ENCODE assay signal across 13 cellular contexts in the genomic region with DNA sequence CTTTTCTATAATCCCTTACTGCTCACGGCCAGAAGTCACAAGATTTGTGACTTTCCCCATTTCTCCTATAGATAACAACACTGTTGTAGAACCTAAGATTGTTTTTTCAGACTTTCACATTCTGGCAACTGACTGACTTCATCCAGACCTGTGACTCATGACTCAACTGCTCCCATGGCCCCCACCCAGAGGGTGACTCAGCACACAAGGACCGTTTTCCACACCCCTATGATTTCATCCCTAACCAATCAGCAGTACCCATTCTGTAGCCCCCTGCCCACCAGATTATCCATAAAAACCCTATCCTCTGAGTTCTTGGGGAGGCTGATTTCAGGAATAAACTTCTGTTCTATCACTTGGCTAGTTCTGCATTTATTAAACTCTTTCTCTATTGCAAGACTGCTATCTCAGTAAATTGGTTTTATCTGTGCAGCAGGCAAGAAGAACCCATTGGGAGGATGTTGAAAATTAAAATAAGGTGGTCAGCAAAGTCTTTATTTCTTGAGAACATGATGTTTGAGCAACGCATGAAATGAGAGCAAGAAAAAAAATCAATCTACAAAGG.
DNase-seq lines count a peak whose midpoint lies in the region.
"Had no signal": no experiment of that assay in that cellular context is flagged by ENCODE, and none has a peak within 500 bp of the region (broad histone marks: within the 10 kb centered on the region; RNA-seq: fewer than 3 reads in every experiment).

No MANE protein-coding gene starts in this region.

- DNase-seq in A172 (ENCODE audit: low spot score) (peak; percentile 60), HK-2 (ENCODE audit: unreplicated experiment) (peak; percentile 46), astrocyte of the hippocampus (ENCODE audit: low read depth, low spot score) (peak; percentile 41), fibroblast of the conjunctiva (ENCODE audit: low read depth) (peak; percentile 58), caudate nucleus (lab: John Stamatoyannopoulos, UW) (no peak), activated gamma-delta T cell (lab: John Stamatoyannopoulos, UW) (no peak), NCI-H2227 treated with DMSO at 0.1 percent for 48 hours (lab: John Stamatoyannopoulos, UW) (no peak)
- no peak for DNase-seq in stimulated activated CD4-positive, alpha-beta T cell treated with anti-CD3 and anti-CD28 coated beads, Interleukin-4, amount 100 ng/mL, for 4 hours
- DNase-seq: activated CD8-positive, alpha-beta memory T cell treated with anti-CD3 and anti-CD28 coated beads, Interleukin-2, amount 10 ng/mL, durations not matched to agents 7 days and 5 days; activated naive CD4-positive, alpha-beta T cell treated with anti-CD3 and anti-CD28 coated beads, Interleukin-2, amount 10 ng/mL, durations not matched to agents 7 days and 5 days; lower lobe of right lung; stimulated activated naive CD4-positive, alpha-beta T cell had no signal

- no peak overlapping the region for H3K27ac ChIP-seq in caudate nucleus (ENCODE audit: low read depth, low read length)
- H3K27ac ChIP-seq: lower lobe of right lung, SK-N-MC had no signal

Comparison
In these comparisons a context has a peak if more than half of its experiments do, and no peak if none do; other contexts are left out.
1. DNase-seq: peak in A172 (single experiment), HK-2 (single experiment), astrocyte of the hippocampus (single experiment) and fibroblast of the conjunctiva (single experiment); none in stimulated activated CD4-positive, alpha-beta T cell treated with anti-CD3 and anti-CD28 coated beads, Interleukin-4, amount 100 ng/mL, for 4 hours (0 of 2), caudate nucleus (0 of 61), activated gamma-delta T cell (single experiment) and NCI-H2227 treated with DMSO at 0.1 percent for 48 hours (single experiment).